ENCODE assay signal across 2 cellular contexts in the genomic region with DNA sequence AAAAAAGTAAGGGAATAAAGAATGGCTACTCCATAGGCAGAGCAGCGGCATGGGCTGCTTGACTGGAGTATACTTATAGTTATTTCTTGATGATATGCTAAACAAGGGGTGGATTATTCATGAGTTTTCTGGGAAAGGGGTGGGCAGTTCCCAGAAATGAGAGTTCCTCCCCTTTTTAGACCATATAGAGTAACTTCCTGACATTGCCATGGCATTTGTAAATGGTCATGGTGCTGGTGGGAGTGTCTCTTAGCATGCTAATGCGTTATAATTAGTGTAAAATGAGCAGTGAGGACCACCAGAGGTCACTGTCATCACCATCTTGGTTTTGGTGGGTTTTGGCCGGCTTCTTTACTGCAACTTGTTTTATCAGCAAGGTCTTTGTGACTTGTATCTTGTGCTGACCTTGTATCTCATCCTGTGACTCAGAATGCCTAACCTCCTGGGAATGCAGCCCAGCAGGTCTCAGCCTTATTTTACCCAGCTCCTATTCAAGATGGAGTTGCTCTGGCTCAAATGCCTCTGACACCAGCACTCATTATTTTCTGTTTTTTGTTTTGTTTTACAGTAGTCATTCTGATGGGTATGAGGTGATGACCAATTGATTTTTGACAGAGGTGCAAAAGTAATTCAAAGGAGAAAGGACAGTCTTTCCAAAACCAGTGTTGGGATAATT.
TF ChIP-seq lines count a peak whose summit lies in the region.
"Not testable (repeated sequence)": the region's sequence is repeated elsewhere in the genome, so short reads cannot be mapped to it uniquely, and the experiment has no call there.

No MANE protein-coding gene starts in this region.

TF ChIP-seq in HCT116, 20 proteins besides CTCF, POLR2A, EP300 and RAD21:
- TF ChIP-seq FOSL1 (IDR thresholded peaks at IDR 0.05; ENCODE audit: low read depth) (peak; percentile 37; the same call in 1 of the 2 replicates), JUND (IDR thresholded peaks at IDR 0.05) (peak; percentile 22; the same call in 1 of the 2 replicates)

TF ChIP-seq in K562, 482 proteins besides CTCF, POLR2A, EP300 and RAD21:
- 0 out of 2 replicates have a peak, but pooled peaks have one; percentile 41 for TF ChIP-seq ZNF175 (CRISPR knock-in tag; IDR thresholded peaks at IDR 0.05; ENCODE audit: low read depth)
- peak; percentile 41; the same call in 1 of the 2 replicates for TF ChIP-seq ZNF589 (CRISPR knock-in tag; IDR thresholded peaks at IDR 0.05; ENCODE audit: low read depth)
- peak; percentile 33; the same call in 1 of the 2 replicates for TF ChIP-seq STAT5A (IDR thresholded peaks at IDR 0.05; ENCODE audit: borderline replicate concordance, low read length)
- peak in 1 of 2 experiments; percentile 91; a peak in 2 of 4 replicates for TF ChIP-seq SRF (CRISPR knock-in tag; IDR thresholded peaks at IDR 0.05)
- peak; percentile 54; the same call in 1 of the 2 replicates for TF ChIP-seq ZNF395 (CRISPR knock-in tag; IDR thresholded peaks at IDR 0.05)
- TF ChIP-seq NR2C2 (CRISPR knock-in tag; IDR thresholded peaks at IDR 0.05): not testable (repeated sequence)
- peak; percentile 26; the same call in 1 of the 2 replicates for TF ChIP-seq NR2C2 (tag; IDR thresholded peaks at IDR 0.05)
- peak; percentile 42 for TF ChIP-seq FOSL1 (tag; conservative IDR thresholded peaks at IDR 0.05)
- TF ChIP-seq, protein P1, sequence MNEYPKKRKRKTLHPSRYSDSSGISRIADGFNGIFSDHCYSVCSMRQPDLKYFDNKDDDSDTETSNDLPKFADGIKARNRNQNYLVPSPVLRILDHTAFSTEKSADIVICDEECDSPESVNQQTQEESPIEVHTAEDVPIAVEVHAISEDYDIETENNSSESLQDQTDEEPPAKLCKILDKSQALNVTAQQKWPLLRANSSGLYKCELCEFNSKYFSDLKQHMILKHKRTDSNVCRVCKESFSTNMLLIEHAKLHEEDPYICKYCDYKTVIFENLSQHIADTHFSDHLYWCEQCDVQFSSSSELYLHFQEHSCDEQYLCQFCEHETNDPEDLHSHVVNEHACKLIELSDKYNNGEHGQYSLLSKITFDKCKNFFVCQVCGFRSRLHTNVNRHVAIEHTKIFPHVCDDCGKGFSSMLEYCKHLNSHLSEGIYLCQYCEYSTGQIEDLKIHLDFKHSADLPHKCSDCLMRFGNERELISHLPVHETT (CRISPR knock-in tag; conservative IDR thresholded peaks at IDR 0.05 in 1 of 2, IDR thresholded peaks at IDR 0.05 in 1 of 2): 0 out of 4 replicates have a peak, but pooled peaks of 1 of the 2 experiments have one; percentile 28
